In genomic region chr10:24479806-24480205, GRCh38 we compare ENCODE assay signal across 8 cellular contexts.
"Had no signal": no experiment of that assay in that cellular context is flagged by ENCODE, and none has a peak within 500 bp of the region (broad histone marks: within the 10 kb centered on the region; RNA-seq: fewer than 3 reads in every experiment).

No MANE protein-coding gene starts in this region.

- H3K27ac Mint-ChIP-seq: HFFc6 had no signal

- DNase-seq: GM23248, GOT3, H7, HFFc6, IMR-90, KBM-7 had no signal

- H3K27ac ChIP-seq: GM23248 had no signal

- H3K4me3 Mint-ChIP-seq: HFFc6 had no signal

- ATAC-seq: HCT116 had no signal

- H3K9me3 ChIP-seq: HAP-1 had no signal

- H3K9me3 Mint-ChIP-seq: HFFc6 had no signal

- H3K4me1 ChIP-seq: HAP-1 had no signal

- H3K4me3 ChIP-seq: GM23248, HAP-1 had no signal
